8 cellular contexts compared by ENCODE assay signal in the genomic region with DNA sequence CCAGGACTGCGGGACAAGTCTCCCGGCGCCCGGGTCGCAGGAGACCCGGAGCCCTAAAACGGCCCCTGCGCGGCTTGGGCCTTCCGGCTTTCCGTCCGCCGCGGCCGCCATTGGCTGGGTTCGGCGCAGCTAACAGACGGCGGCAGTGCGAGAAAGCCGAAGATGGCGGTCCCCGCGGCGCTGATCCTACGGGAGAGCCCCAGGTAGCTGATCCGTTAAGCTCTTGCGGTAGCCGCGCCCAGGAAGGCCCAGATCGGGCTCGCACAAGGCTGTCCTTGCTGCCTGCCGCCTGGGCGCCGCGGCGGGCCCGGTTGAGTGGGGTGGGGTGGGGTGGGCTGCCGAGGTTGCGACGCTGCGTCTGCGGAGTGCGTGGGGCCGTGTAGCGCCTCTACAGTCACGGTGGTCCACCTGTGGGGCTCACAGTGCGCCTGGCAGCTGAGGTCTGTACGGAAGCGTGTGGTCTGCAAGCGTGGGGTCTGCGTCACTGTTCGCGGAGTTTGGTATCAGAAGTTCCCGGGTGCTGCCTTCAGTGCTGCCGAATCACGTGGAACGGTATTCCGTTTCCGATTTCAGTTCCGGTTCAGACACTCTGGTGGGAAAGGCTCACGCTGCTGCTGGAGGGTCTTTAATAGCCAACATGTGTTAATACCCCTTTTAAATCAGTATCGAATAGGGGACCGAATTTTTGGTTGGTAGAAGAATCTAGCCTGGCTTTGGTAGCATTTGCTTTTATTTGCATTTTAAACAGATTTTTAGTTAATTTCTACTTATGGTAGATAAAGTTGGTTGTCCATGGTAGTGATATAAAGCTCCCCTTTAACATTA. TPM values are rescaled to one million over a fixed set of nuclear protein-coding genes. Genes with fewer than 3 reads are reported as not detected.
DNase-seq lines count a peak whose midpoint lies in the region; TF ChIP-seq lines count a peak whose summit lies in the region.

A gene (plus strand): TSS at position 135 of the 825 bp plus-strand sequence.

- peaks cover 6 to 17% (median 17%) of the 10 kb centered on the region in 4 donors for H3K36me3 ChIP-seq in stomach

- TF ChIP-seq POLR2A in stomach (IDR thresholded peaks at IDR 0.05): peak in 1 of 4 donors; percentile 25

- H3K4me3 ChIP-seq in foreskin fibroblast (ENCODE audit: low read depth in 1 of 2, low read length in 2 of 2): peak within 1 kb of the TSS; percentile 61 to 93
- H3K4me3 ChIP-seq in stomach: peak within 1 kb of the TSS; percentile 55 to 96 (median 73)

- H3K36me3 Mint-ChIP-seq in neural crest cell (ENCODE audit: low read depth): peaks cover 18% of the 10 kb centered on the region

- no peak for TF ChIP-seq CTCF in foreskin fibroblast (IDR thresholded peaks at IDR 0.05; ENCODE audit: low read depth, low read length)
- no peak for TF ChIP-seq CTCF in neural crest cell (conservative IDR thresholded peaks at IDR 0.05)
- TF ChIP-seq CTCF in stomach (IDR thresholded peaks at IDR 0.05): no peak

- H3K4me1 Mint-ChIP-seq in neural crest cell: peaks cover 32% of the 10 kb centered on the region

- WGBS in stomach, 5 donors: 0 to 1% (median 0%) methylated on average over 30 to 64 of the region's 64 CpGs

- H3K4me3 Mint-ChIP-seq in neural crest cell: peak within 1 kb of the TSS; percentile 99

- peaks cover 6 to 35% (median 23%) of the 10 kb centered on the region in 4 donors for H3K4me1 ChIP-seq in stomach

- H3K9me3 Mint-ChIP-seq in neural crest cell: peaks cover 2% of the 10 kb centered on the region

- peaks cover 2% of the 10 kb centered on the region for H3K27me3 Mint-ChIP-seq in neural crest cell (ENCODE audit: low read depth)

- no peaks in the 10 kb centered on the region for H3K9me3 ChIP-seq in stomach

- TF ChIP-seq EP300 in stomach (IDR thresholded peaks at IDR 0.05): no peak

- intact Hi-C loops in stomach (cut with DNase I; ENCODE audit: low total_unique reads): no loop called here

- H3K27ac Mint-ChIP-seq in neural crest cell (ENCODE audit: unreplicated experiment): peak within 1 kb of the TSS; percentile 98

- H3K27ac ChIP-seq in stomach: peak within 1 kb of the TSS; percentile 88 to 96 (median 91)

- no peaks in the 10 kb centered on the region for H3K27me3 ChIP-seq in stomach

- DNase-seq in ELF-1 (ENCODE audit: low read depth, low spot score) (peak; percentile 80), GOT3 (lab: John Stamatoyannopoulos, UW) (peak; percentile 54), LHCN-M2 (ENCODE audit: low read depth) (peak; percentile 85), SIG-M5 (lab: John Stamatoyannopoulos, UW) (peak; percentile 51), activated gamma-delta T cell (lab: John Stamatoyannopoulos, UW) (peak; percentile 75), foreskin fibroblast (peak; percentile 74 to 89), neural crest cell (ENCODE audit: low read depth, low spot score) (peak; percentile 70), stomach (peak; percentile 80)

RNA-seq across cellular contexts. Expression of the gene that starts here (rescaled TPM):
- 33.3 and 37.7 TPM in 2 replicates for total RNA-seq in LHCN-M2 (2014; rRNA removed)
- 21.3 TPM for polyA plus RNA-seq in LHCN-M2 (2012)
- total RNA-seq in neural crest cell: 29.4 and 30.7 TPM in 2 replicates
- total RNA-seq in stomach: 10 to 100 TPM in 4 of 5 donors, 1 to 10 TPM in 1; 3.2 to 72.8 (median 49.4) TPM
- 10 to 100 TPM; 16.7 to 33.6 (median 32.4) TPM for polyA plus RNA-seq in stomach

Comparison
In these comparisons a context has a peak if more than half of its experiments do, and no peak if none do; other contexts are left out.
1. Peak in every context shown above with its lines: DNase-seq, H3K4me3 ChIP-seq and H3K27ac ChIP-seq.